1 cellular context compared by ENCODE assay signal in the genomic region with DNA sequence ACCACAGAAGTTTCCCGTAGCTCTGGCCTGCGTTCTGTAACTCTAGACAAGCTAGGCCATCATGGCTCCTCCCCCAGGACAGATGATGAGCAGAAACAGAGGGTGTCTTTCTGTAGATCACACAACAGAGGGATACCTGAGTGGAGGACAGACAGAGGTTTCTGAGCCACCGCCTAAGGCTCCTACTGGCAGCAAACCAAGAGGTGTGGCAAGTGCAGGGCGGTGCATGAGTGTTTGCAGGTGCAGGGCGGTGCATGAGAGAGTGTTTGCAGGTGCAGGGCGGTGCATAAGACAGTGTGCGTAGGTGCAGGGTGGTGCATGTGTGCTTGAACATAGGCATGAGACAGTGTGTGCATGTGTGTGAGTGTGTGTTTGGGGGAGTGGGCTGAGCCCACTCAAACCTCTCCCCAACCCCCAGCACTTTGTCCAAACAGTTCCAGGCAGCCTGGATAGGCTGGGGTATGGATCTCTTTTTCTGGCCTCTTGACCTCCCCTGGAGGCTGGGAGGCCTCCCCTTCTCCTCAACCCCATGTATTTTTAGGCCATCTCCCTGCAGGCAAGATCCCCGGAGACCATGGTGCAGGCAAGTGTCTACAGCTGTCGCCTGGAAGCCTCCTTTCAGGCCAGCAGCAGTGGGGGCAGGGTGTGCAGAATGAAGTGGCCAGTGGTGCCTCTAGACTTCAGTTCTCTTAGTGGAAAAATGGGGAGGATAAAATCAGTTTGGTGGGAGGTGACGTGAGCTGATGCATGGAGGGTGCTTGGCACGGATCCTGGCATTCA.
TF ChIP-seq lines count a peak whose summit lies in the region.

No MANE protein-coding gene starts in this region.

TF ChIP-seq in SK-N-SH treated with all-trans-retinoic acid at 6 μM for 48 hours, 23 proteins besides CTCF, POLR2A, EP300 and RAD21 (continued from another document):
- TF ChIP-seq, protein P1, sequence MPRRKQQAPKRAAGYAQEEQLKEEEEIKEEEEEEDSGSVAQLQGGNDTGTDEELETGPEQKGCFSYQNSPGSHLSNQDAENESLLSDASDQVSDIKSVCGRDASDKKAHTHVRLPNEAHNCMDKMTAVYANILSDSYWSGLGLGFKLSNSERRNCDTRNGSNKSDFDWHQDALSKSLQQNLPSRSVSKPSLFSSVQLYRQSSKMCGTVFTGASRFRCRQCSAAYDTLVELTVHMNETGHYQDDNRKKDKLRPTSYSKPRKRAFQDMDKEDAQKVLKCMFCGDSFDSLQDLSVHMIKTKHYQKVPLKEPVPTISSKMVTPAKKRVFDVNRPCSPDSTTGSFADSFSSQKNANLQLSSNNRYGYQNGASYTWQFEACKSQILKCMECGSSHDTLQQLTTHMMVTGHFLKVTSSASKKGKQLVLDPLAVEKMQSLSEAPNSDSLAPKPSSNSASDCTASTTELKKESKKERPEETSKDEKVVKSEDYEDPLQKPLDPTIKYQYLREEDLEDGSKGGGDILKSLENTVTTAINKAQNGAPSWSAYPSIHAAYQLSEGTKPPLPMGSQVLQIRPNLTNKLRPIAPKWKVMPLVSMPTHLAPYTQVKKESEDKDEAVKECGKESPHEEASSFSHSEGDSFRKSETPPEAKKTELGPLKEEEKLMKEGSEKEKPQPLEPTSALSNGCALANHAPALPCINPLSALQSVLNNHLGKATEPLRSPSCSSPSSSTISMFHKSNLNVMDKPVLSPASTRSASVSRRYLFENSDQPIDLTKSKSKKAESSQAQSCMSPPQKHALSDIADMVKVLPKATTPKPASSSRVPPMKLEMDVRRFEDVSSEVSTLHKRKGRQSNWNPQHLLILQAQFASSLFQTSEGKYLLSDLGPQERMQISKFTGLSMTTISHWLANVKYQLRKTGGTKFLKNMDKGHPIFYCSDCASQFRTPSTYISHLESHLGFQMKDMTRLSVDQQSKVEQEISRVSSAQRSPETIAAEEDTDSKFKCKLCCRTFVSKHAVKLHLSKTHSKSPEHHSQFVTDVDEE (CRISPR knock-in tag; IDR thresholded peaks at IDR 0.05) = no peak
- TF ChIP-seq ZC3H10 (CRISPR knock-in tag; IDR thresholded peaks at IDR 0.05) (no peak), TCF4 (CRISPR knock-in tag; IDR thresholded peaks at IDR 0.05; ENCODE audit: borderline replicate concordance) (no peak), ZFP3 (CRISPR knock-in tag; IDR thresholded peaks at IDR 0.05) (no peak), ZFP30 (CRISPR knock-in tag; IDR thresholded peaks at IDR 0.05) (no peak), OSR1 (CRISPR knock-in tag; IDR thresholded peaks at IDR 0.05) (no peak)
